ENCODE assay signal across 10 cellular contexts in the genomic region with DNA sequence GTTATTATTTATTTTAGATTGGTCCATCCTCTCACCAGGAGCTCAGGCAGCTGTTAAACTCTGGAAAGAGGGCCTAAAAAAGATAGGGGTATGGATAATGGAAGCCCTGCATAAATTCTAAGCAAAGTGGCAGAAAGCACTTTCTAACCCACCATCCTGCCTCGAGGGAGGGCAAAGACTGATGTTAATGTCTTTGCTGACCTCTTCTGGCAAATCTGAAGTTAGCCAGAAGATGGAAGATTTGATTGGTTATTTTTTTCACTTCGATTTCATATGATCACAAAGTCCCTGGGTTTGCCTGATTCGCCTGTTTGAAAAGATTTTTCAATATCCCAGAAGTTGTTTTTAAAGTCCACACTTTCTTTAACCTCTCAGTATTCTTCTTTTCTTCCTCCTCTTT. TPM values are rescaled to one million over a fixed set of nuclear protein-coding genes. Genes with fewer than 3 reads are reported as not detected.
DNase-seq lines count a peak whose midpoint lies in the region; TF ChIP-seq lines count a peak whose summit lies in the region.
"Had no signal": no experiment of that assay in that cellular context is flagged by ENCODE, and none has a peak within 500 bp of the region (broad histone marks: within the 10 kb centered on the region; RNA-seq: fewer than 3 reads in every experiment).

No MANE protein-coding gene starts in this region.

- H3K4me1 ChIP-seq in mammary epithelial cell (ENCODE audit: insufficient read depth, low read length) (no peaks in the 10 kb centered on the region), colonic mucosa (no peaks in the 10 kb centered on the region)

- CTCF ChIA-PET in mammary epithelial cell (lab: Charles Lee; ENCODE audit: low non-redundant PET): no interaction called here

- TF ChIP-seq CTCF in mammary epithelial cell (conservative IDR thresholded peaks at IDR 0.05 in 1 of 2, IDR thresholded peaks at IDR 0.05 in 1 of 2; ENCODE audit: extremely low read depth in 1 of 2, insufficient read depth in 1 of 2, low read depth in 1 of 2, low read length in 2 of 2): peak; percentile 43 to 53
- no peak for TF ChIP-seq CTCF in colonic mucosa (IDR thresholded peaks at IDR 0.05)

- intact Hi-C loops in mammary epithelial cell (cut with micrococcal nuclease): loop anchor here (2.0 to 10.0 kb wide), 3 partner anchors 129 to 467 kb away; no protein-coding TSS in a partner anchor
- intact Hi-C loops in colonic mucosa (cut with DNase I): loop anchor here (5.0 kb wide), 1 partner anchor 120 kb away; no protein-coding TSS in a partner anchor

- H3K4me3 ChIP-seq in mammary epithelial cell (replicated peaks in 1 of 3; ENCODE audit: insufficient read depth in 1 of 3, low read depth in 2 of 3, low read length in 3 of 3) (no peak overlapping the region), colonic mucosa (no peak overlapping the region)

- 7% methylated on average over 3 of the region's 3 CpGs for WGBS in mammary epithelial cell (ENCODE audit: low coverage, missing lambda C conversion rate)

- no peak overlapping the region for H2AFZ ChIP-seq in mammary epithelial cell (ENCODE audit: low read depth, low read length)

- H3K27ac ChIP-seq in mammary epithelial cell (ENCODE audit: insufficient read depth, low read depth, low read length) (no peak overlapping the region), colonic mucosa (no peak overlapping the region)

- no TSS peak for BruUV-seq in mammary epithelial cell (replicated peaks; lab: Mats Ljungman, UMichigan)

- no peaks in the 10 kb centered on the region for H3K79me2 ChIP-seq in mammary epithelial cell (ENCODE audit: insufficient read depth, low read length)

- H3K9me3 ChIP-seq in mammary epithelial cell (replicated peaks; ENCODE audit: insufficient read depth, low read length) (no peaks in the 10 kb centered on the region), colonic mucosa (no peaks in the 10 kb centered on the region)

- H3K36me3 ChIP-seq in mammary epithelial cell (ENCODE audit: insufficient read depth, low read length): no peaks in the 10 kb centered on the region
- no peaks in the 10 kb centered on the region for H3K36me3 ChIP-seq in colonic mucosa

- H3K27me3 ChIP-seq in mammary epithelial cell (ENCODE audit: insufficient read depth, low read length) (no peaks in the 10 kb centered on the region), colonic mucosa (no peaks in the 10 kb centered on the region)

- dilution Hi-C loops in mammary epithelial cell (cut with HindIII; ENCODE audit: low sequenced_read_pairs): loop anchor here (5.0 kb wide), 1 partner anchor 215 kb away; no protein-coding TSS in a partner anchor

- peak; percentile 3 for DNase-seq in NOMO-1 treated with DMSO at 0.1 percent for 48 hours (lab: John Stamatoyannopoulos, UW; ENCODE audit: unreplicated experiment)
- no peak for DNase-seq in NOMO-1 (lab: John Stamatoyannopoulos, UW; ENCODE audit: unreplicated experiment in 2 of 2)
- peak; percentile 42 for DNase-seq in MV-4-11 (lab: John Stamatoyannopoulos, UW)
- peak; percentile 9 for DNase-seq in mammary epithelial cell
- DNase-seq in renal cortical epithelial cell (ENCODE audit: low read depth): peak; percentile 9
- no peak for DNase-seq in activated T-cell treated with anti-CD3 and anti-CD28 coated beads for 4 hours
- DNase-seq in NCI-H345 (lab: John Stamatoyannopoulos, UW): no peak
- DNase-seq in colonic mucosa: no peak
- DNase-seq: NCI-H526 treated with DMSO at 0.1 percent for 48 hours had no signal

- no peak overlapping the region for H3K4me2 ChIP-seq in mammary epithelial cell (ENCODE audit: insufficient read depth, low read depth, low read length)

- no peaks in the 10 kb centered on the region for H4K20me1 ChIP-seq in mammary epithelial cell (ENCODE audit: insufficient read depth, low read length)

- H3K9ac ChIP-seq in mammary epithelial cell (ENCODE audit: insufficient read depth, low read length): no peak overlapping the region
- H3K9ac ChIP-seq in colonic mucosa (ENCODE audit: low read depth in 2 of 2, low read length in 2 of 2): no peak overlapping the region

- in situ Hi-C loops in mammary epithelial cell (cut with MboI; ENCODE audit: low sequenced_read_pairs in 2 of 2): loop anchor here in 1 of 2 donors (10.0 kb wide), 2 partner anchors 147 to 413 kb away; a partner anchor contains a TSS

RNA-seq across cellular contexts. Expression of a gene that starts 24.8 kb away (rescaled TPM):
- not detected for total RNA-seq in mammary epithelial cell
- polyA plus RNA-seq in mammary epithelial cell: not detected
- polyA minus RNA-seq in mammary epithelial cell: not detected
- not detected in 2 replicates for total RNA-seq in renal cortical epithelial cell
- not detected for total RNA-seq in colonic mucosa
- polyA plus RNA-seq: esophagus had no signal

RNA-seq across cellular contexts. Expression of a gene that starts 39.9 kb away (rescaled TPM):
- total RNA-seq in mammary epithelial cell (not detected), renal cortical epithelial cell (0.20 TPM in 1 of 2 replicates, not detected in the other), colonic mucosa (under 1 TPM in 1 of 2 donors, not detected in 1; 0.77 TPM)
- 0.14 TPM for polyA plus RNA-seq in mammary epithelial cell
- not detected for polyA minus RNA-seq in mammary epithelial cell

RNA-seq across cellular contexts. Expression of a gene that starts 50.0 kb away (rescaled TPM):
- total RNA-seq in mammary epithelial cell: not detected
- not detected for polyA plus RNA-seq in mammary epithelial cell
- polyA minus RNA-seq in mammary epithelial cell: not detected
- not detected in 2 replicates for total RNA-seq in renal cortical epithelial cell
- total RNA-seq in colonic mucosa: not detected
- polyA plus RNA-seq: esophagus had no signal

Comparison
In these comparisons a context has a peak if more than half of its experiments do, and no peak if none do; other contexts are left out.
1. DNase-seq: peak in NOMO-1 treated with DMSO at 0.1 percent for 48 hours (single experiment), MV-4-11 (single experiment), mammary epithelial cell (single experiment) and renal cortical epithelial cell (single experiment); none in NOMO-1 (0 of 2), activated T-cell treated with anti-CD3 and anti-CD28 coated beads for 4 hours (single experiment), NCI-H345 (single experiment) and colonic mucosa (single experiment).